Comparison of ENCODE assay signal across 21 cellular contexts in the genomic region with DNA sequence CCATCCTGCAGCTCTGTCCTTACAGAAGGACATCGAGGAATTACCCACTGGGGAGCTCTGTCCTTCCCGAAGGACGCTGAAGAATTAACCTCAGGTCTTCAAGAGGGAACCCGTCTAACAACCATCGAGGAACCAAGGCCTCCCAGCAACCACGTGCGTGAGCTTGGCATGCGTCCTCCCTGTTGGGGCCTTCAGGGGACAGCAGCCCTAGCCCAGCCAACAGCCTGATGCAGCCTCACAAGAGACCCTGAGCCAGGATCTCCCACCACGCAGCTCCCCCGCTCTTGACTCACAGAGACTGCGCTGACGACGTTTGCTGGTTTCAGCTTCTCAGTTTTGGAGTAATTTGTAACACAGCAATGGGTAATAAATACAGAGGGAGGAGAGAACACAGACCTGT.
"Had no signal": no experiment of that assay in that cellular context is flagged by ENCODE, and none has a peak within 500 bp of the region (broad histone marks: within the 10 kb centered on the region; RNA-seq: fewer than 3 reads in every experiment).

No MANE protein-coding gene starts in this region.

- DNase-seq: IMR-90, Kasumi-1, MM.1S, NCI-H1092 treated with DMSO at 0.1 percent for 48 hours, NCI-H1436, NCI-H187, NCI-H2029, NCI-H2081 treated with DMSO at 0.1 percent for 48 hours, NCI-H2171, NCI-H226, NCI-H446, NCI-H510A, NCI-H524 treated with DMSO at 0.1 percent for 48 hours, NCI-H69, NCI-H774, SHP77, SK-N-SH, SW 1271 had no signal

- FAIRE-seq: HepG2 had no signal

- H3K9ac ChIP-seq: KMS-11, SK-N-SH had no signal

- H3K4me2 ChIP-seq: KMS-11, SK-N-SH had no signal

- H3K27ac ChIP-seq: KMS-11, RWPE1 had no signal

- H3K9me3 ChIP-seq: SK-N-SH had no signal
